In the genomic region with DNA sequence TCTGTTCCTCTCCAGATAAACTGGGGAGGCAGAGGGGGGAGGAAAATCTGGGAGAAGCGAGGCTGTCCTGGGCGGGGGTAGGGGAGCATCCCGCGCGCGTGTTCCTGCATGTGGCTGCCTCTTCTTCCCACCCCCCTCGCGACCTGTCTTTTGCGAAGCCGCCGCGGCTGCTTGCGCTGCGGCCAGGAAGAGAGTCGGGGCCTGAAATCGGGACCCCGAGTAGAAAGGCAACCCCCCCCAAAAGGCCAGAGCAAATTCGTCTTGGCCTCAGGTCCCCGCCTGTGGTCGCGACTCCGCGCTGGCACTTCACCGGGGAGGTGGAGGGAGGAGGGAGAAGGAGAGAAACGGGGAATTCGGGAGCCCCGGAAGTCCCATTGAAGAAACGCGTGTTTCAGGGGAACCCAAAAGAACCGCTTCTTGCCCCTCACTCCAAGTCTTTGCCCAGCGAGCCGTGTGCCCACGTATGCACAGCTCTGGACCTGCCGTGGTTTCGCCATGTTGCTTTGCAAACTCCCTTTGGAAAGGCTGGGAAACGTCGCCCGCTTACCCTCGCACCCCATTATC, we compare ENCODE assay signal across 9 cellular contexts. TPM values are rescaled to one million over a fixed set of nuclear protein-coding genes. Genes with fewer than 3 reads are reported as not detected.
A peak's percentile ranks its signal among the peaks of the same experiment; 100 is the strongest.
DNase-seq lines count a peak whose midpoint lies in the region; ATAC-seq, FAIRE-seq and TF ChIP-seq lines count a peak whose summit lies in the region.
"Had no signal": no experiment of that assay in that cellular context is flagged by ENCODE, and none has a peak within 500 bp of the region (broad histone marks: within the 10 kb centered on the region; RNA-seq: fewer than 3 reads in every experiment).

No MANE protein-coding gene starts in this region.

- TF ChIP-seq CTCF in ascending aorta (IDR thresholded peaks at IDR 0.05) (no peak), keratinocyte (optimal IDR thresholded peaks at IDR 0.05 in 1 of 3, IDR thresholded peaks at IDR 0.05 in 1 of 3, conservative IDR thresholded peaks at IDR 0.05 in 1 of 3; ENCODE audit: extremely low read depth in 1 of 3, insufficient read depth in 2 of 3, low read length in 3 of 3) (no peak)

- H3K9me3 ChIP-seq in ascending aorta (no peaks in the 10 kb centered on the region), keratinocyte (ENCODE audit: control insufficient read depth, low read depth, low read length) (no peaks in the 10 kb centered on the region)

- H3K9me1 ChIP-seq in keratinocyte (ENCODE audit: control insufficient read depth, extremely low read depth, insufficient read depth, low read length) = no peaks in the 10 kb centered on the region

- peaks cover 29% of the 10 kb centered on the region for H4K20me1 ChIP-seq in keratinocyte (ENCODE audit: control insufficient read depth, extremely low read depth, insufficient read depth, low read length)

- peak overlapping the region; percentile 98 for H3K9ac ChIP-seq in keratinocyte (ENCODE audit: control insufficient read depth, extremely low read depth, insufficient read depth, low read length)

- no peaks in the 10 kb centered on the region for H3K9me3 Mint-ChIP-seq in stimulated activated naive CD8-positive, alpha-beta T cell treated with anti-CD3 and anti-CD28 coated beads, Interleukin-15, amount 100 ng/mL, for 72 hours

- ATAC-seq in stimulated activated naive CD8-positive, alpha-beta T cell treated with anti-CD3 and anti-CD28 coated beads, Interleukin-15, amount 100 ng/mL, for 72 hours = no peak

- H3K36me3 ChIP-seq in ascending aorta = peaks cover 0 to 23% of the 10 kb centered on the region in 2 donors
- H3K36me3 ChIP-seq in keratinocyte (ENCODE audit: control insufficient read depth in 2 of 2, extremely low read depth in 1 of 2, insufficient read depth in 2 of 2, low read length in 2 of 2) = peaks cover 23 to 37% of the 10 kb centered on the region in 2 experiments

- peaks cover 35% of the 10 kb centered on the region for H3K4me1 Mint-ChIP-seq in stimulated activated naive CD8-positive, alpha-beta T cell treated with anti-CD3 and anti-CD28 coated beads, Interleukin-15, amount 100 ng/mL, for 72 hours

- peak; percentile 37 for DNase-seq in stimulated activated CD4-positive, alpha-beta T cell treated with anti-CD3 and anti-CD28 coated beads, Interleukin-4, amount 100 ng/mL, for 24 hours
- DNase-seq in stimulated activated CD4-positive, alpha-beta T cell treated with anti-CD3 and anti-CD28 coated beads, Interleukin-2, amount 100 ng/mL, for 48 hours = no peak
- no peak for DNase-seq in ascending aorta (ENCODE audit: low spot score in 2 of 2)
- no peak for DNase-seq in keratinocyte (ENCODE audit: low read depth, low spot score)
- peak in 1 of 2 donors; percentile 34 for DNase-seq in stimulated activated naive CD8-positive, alpha-beta T cell treated with anti-CD3 and anti-CD28 coated beads, Interleukin-15, amount 100 ng/mL, for 72 hours
- no peak for DNase-seq in cerebellar nuclear complex (lab: John Stamatoyannopoulos, UW)
- DNase-seq in NCI-H524 treated with DMSO at 0.1 percent for 48 hours (lab: John Stamatoyannopoulos, UW) = no peak
- no peak for DNase-seq in NK-92 (lab: John Stamatoyannopoulos, UW; ENCODE audit: unreplicated experiment)

- peak overlapping the region; percentile 41 for H3K4me2 ChIP-seq in keratinocyte (ENCODE audit: control insufficient read depth, extremely low read depth, insufficient read depth, low read depth, low read length)

- FAIRE-seq in keratinocyte (lab: Jason Lieb, UNC) = no peak
- FAIRE-seq: colon had no signal

- H3K79me2 ChIP-seq in keratinocyte (ENCODE audit: control insufficient read depth, insufficient read depth, low read length) = peaks cover 60% of the 10 kb centered on the region

- H3K27ac ChIP-seq in ascending aorta (peak overlapping the region; percentile 92 to 96), keratinocyte (ENCODE audit: control insufficient read depth, insufficient read depth, low read length) (peak overlapping the region; percentile 93)

- no peak overlapping the region for H2AFZ ChIP-seq in keratinocyte (ENCODE audit: control insufficient read depth, low read length)

- no peaks in the 10 kb centered on the region for H3K27me3 ChIP-seq in ascending aorta
- peaks cover 4% of the 10 kb centered on the region for H3K27me3 ChIP-seq in keratinocyte (ENCODE audit: control insufficient read depth, extremely low read depth, insufficient read depth, low read length)

- H3K4me3 ChIP-seq in ascending aorta = peak overlapping the region; percentile 78 to 87
- H3K4me3 ChIP-seq in keratinocyte (ENCODE audit: control insufficient read depth in 2 of 3, extremely low read depth in 1 of 3, insufficient read depth in 2 of 3, low read depth in 1 of 3, low read length in 3 of 3) = peak overlapping the region; percentile 75 to 95 (median 94)

- H3K4me1 ChIP-seq in ascending aorta (peaks cover 6 to 47% of the 10 kb centered on the region in 2 donors), keratinocyte (ENCODE audit: control insufficient read depth, extremely low read depth, insufficient read depth, low read length) (peaks cover 50% of the 10 kb centered on the region)

- peak overlapping the region; percentile 96 to 100 for H3K27ac Mint-ChIP-seq in stimulated activated naive CD8-positive, alpha-beta T cell treated with anti-CD3 and anti-CD28 coated beads, Interleukin-15, amount 100 ng/mL, for 72 hours

- H3K4me3 Mint-ChIP-seq in stimulated activated naive CD8-positive, alpha-beta T cell treated with anti-CD3 and anti-CD28 coated beads, Interleukin-15, amount 100 ng/mL, for 72 hours = peak overlapping the region; percentile 99

- no peaks in the 10 kb centered on the region for H3K27me3 Mint-ChIP-seq in stimulated activated naive CD8-positive, alpha-beta T cell treated with anti-CD3 and anti-CD28 coated beads, Interleukin-15, amount 100 ng/mL, for 72 hours

- dilution Hi-C loops in keratinocyte (cut with MboI; ENCODE audit: extremely low pct_ligation_motif_present, low sequenced_read_pairs) = no loop called here

- intact Hi-C loops in ascending aorta (cut with DNase I) = loop anchor here (2.0 to 10.0 kb wide), 5 partner anchors 402 to 1380 kb away; partner anchors contain the start of genes NTF3, PARP11, TSPAN9 and TULP3

RNA-seq across cellular contexts. Expression of gene CCND2, which starts 0.9 kb away (rescaled TPM):
- 150 TPM for total RNA-seq in ascending aorta
- polyA plus RNA-seq in keratinocyte = 310 to 574 TPM (median 324 TPM) in 3 replicates
- polyA plus RNA-seq in keratinocyte (2011; ENCODE audit: low read depth) = 74.2 TPM
- 295 and 360 TPM in 2 replicates for polyA plus RNA-seq in keratinocyte (2011; cell fraction: cytosol; rRNA removed)
- polyA plus RNA-seq in keratinocyte (2011; cell fraction: nucleus; rRNA removed) = 465 and 473 TPM in 2 replicates
- polyA plus RNA-seq in keratinocyte (2012; ENCODE audit: low replicate concordance) = 120 and 269 TPM in 2 replicates
- 1,197 to 1,430 TPM (median 1,326 TPM) in 3 replicates for polyA minus RNA-seq in keratinocyte
- 872 TPM for polyA minus RNA-seq in keratinocyte (2011; cell fraction: cytosol; rRNA and poly(A)+ RNA removed)
- polyA minus RNA-seq in keratinocyte (2011; cell fraction: nucleus; rRNA and poly(A)+ RNA removed) = 589 and 1,049 TPM in 2 replicates

RNA-seq across cellular contexts. Expression of gene TIGAR, which starts 46.5 kb away (rescaled TPM):
- 4.4 TPM for total RNA-seq in ascending aorta
- polyA plus RNA-seq in keratinocyte = 15.3 to 37.3 TPM (median 28.0 TPM) in 3 replicates
- 85.8 TPM for polyA plus RNA-seq in keratinocyte (2011; ENCODE audit: low read depth)
- 27.2 and 45.2 TPM in 2 replicates for polyA plus RNA-seq in keratinocyte (2011; cell fraction: cytosol; rRNA removed)
- 20.1 and 49.6 TPM in 2 replicates for polyA plus RNA-seq in keratinocyte (2011; cell fraction: nucleus; rRNA removed)
- 24.3 and 45.5 TPM in 2 replicates for polyA plus RNA-seq in keratinocyte (2012; ENCODE audit: low replicate concordance)
- 1.7 to 11.6 TPM (median 6.8 TPM) in 3 replicates for polyA minus RNA-seq in keratinocyte
- 8.2 TPM for polyA minus RNA-seq in keratinocyte (2011; cell fraction: cytosol; rRNA and poly(A)+ RNA removed)
- polyA minus RNA-seq in keratinocyte (2011; cell fraction: nucleus; rRNA and poly(A)+ RNA removed) = 10.8 and 21.5 TPM in 2 replicates
